In the genomic region with DNA sequence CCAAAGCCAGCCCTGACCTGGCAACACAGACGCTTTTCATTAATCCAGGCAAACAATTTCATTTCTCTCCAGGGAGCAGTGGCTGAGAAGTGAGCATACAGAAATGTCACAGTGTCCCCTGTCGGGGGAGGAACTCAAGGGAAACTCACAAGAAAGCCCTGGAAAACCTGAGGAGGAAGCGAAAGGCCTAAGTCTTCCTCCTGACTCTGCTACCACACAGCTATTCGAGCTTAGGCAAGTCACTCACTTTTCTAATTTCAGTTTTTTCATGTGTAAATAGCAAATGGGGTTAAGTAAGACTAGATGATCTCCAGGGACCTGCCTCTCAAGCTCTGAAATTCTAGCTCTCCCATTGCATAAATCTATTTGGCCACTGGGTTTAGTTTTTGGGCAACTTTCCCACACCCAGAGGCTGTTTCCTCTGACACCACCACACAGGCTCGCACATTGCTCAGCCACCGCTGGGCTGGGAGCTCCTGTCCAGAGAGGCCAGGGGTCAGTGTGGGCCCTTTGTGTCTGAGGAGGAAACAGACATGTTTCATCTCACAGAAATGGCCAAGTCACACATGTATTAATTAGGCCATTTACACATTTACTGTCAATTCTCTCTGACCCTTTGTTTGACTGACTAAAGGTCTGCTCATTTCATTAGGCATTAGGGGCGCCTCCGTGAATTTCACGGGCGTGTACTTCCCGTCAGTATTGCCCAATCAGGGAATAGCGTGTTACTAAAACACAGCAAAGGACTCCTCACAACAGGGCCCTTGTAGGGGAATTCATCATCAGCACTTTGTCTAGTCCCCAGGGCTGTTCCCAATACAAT, we compare ENCODE assay signal across 8 cellular contexts. TPM values are rescaled to one million over a fixed set of nuclear protein-coding genes. Genes with fewer than 3 reads are reported as not detected.
DNase-seq lines count a peak whose midpoint lies in the region; ATAC-seq and TF ChIP-seq lines count a peak whose summit lies in the region.

No MANE protein-coding gene starts in this region.

- peak overlapping the region in 4 of 5 donors; percentile 39 to 85 (median 66) for H3K27ac ChIP-seq in adrenal gland
- peak overlapping the region; percentile 81 for H3K27ac ChIP-seq in left ventricle myocardium inferior (replicated peaks)
- H3K27ac ChIP-seq in skin epidermis, result peak overlapping the region in 19 of 21 experiments; percentile 2 to 88 (median 68)

- H3K36me3 ChIP-seq in adrenal gland (replicated peaks in 1 of 2) (peaks cover 0 to 87% of the 10 kb centered on the region in 2 donors), left ventricle myocardium inferior (peaks cover 81% of the 10 kb centered on the region)

- intact Hi-C loops in adrenal gland (cut with DNase I), result no loop called here
- intact Hi-C loops in left ventricle myocardium inferior (cut with micrococcal nuclease), result no loop called here

- ATAC-seq in HG03095 (IDR thresholded peaks at IDR 0.05; ENCODE audit: unreplicated experiment) (no peak), HG03521 (IDR thresholded peaks at IDR 0.05; ENCODE audit: unreplicated experiment) (no peak)

- H3K4me3 ChIP-seq in adrenal gland (no peak overlapping the region), left ventricle myocardium inferior (peak overlapping the region; percentile 32), skin epidermis (no peak overlapping the region)

- H3K4me1 ChIP-seq in adrenal gland (replicated peaks in 1 of 2) (peaks cover 13 to 59% of the 10 kb centered on the region in 2 donors), left ventricle myocardium inferior (peaks cover 77% of the 10 kb centered on the region)

- TF ChIP-seq CTCF in adrenal gland (IDR thresholded peaks at IDR 0.05), result peak in 3 of 6 experiments; percentile 21 to 38 (median 27)
- TF ChIP-seq CTCF in left ventricle myocardium inferior (IDR thresholded peaks at IDR 0.05; ENCODE audit: borderline replicate concordance), result peak; percentile 38

- H3K9me3 ChIP-seq in adrenal gland (replicated peaks in 1 of 3) (no peaks in the 10 kb centered on the region), left ventricle myocardium inferior (replicated peaks) (no peaks in the 10 kb centered on the region)

- WGBS in adrenal gland, 4 donors, result 38 to 52% (median 50%) methylated on average over 12 of the region's 12 CpGs

- TF ChIP-seq POLR2A in adrenal gland (IDR thresholded peaks at IDR 0.05), result peak in 1 of 2 donors; percentile 18

- no peaks in the 10 kb centered on the region for H3K27me3 ChIP-seq in adrenal gland
- H3K27me3 ChIP-seq in left ventricle myocardium inferior (ENCODE audit: low read depth), result no peaks in the 10 kb centered on the region

- DNase-seq in COLO829 (ENCODE audit: low spot score) (peak; percentile 86), HuH-7.5 (ENCODE audit: low spot score) (peak; percentile 71), adrenal gland (peak in 6 of 7 donors; percentile 66 to 84 (median 74)), left ventricle myocardium inferior (peak; percentile 70), DMS79 treated with DMSO at 0.1 percent for 48 hours (lab: John Stamatoyannopoulos, UW) (no peak)

RNA-seq across cellular contexts. Expression of a gene that starts 9.8 kb away (rescaled TPM):
- 10 to 100 TPM; 23.1 to 74.6 (median 43.2) TPM for total RNA-seq in adrenal gland
- 10 to 100 TPM; 14.4 to 52.5 (median 16.7) TPM for polyA plus RNA-seq in adrenal gland
- 19.2 TPM for total RNA-seq in left ventricle myocardium inferior
